ENCODE assay signal across 9 cellular contexts in genomic region chr2:174752403-174753037, GRCh38. TPM values are rescaled to one million over a fixed set of nuclear protein-coding genes. Genes with fewer than 3 reads are reported as not detected.
DNase-seq lines count a peak whose midpoint lies in the region; ATAC-seq, FAIRE-seq and TF ChIP-seq lines count a peak whose summit lies in the region.
"Had no signal": no experiment of that assay in that cellular context is flagged by ENCODE, and none has a peak within 500 bp of the region (broad histone marks: within the 10 kb centered on the region; RNA-seq: fewer than 3 reads in every experiment).

No MANE protein-coding gene starts in this region.

- no peaks in the 10 kb centered on the region for H3K36me3 ChIP-seq in small intestine (ENCODE audit: control insufficient read depth in 2 of 2, insufficient read depth in 2 of 2, low read length in 2 of 2)
- H3K36me3 ChIP-seq in body of pancreas (replicated peaks in 1 of 2; ENCODE audit: insufficient read depth in 1 of 2, low read depth in 2 of 2) = no peaks in the 10 kb centered on the region

- H3K36me3 Mint-ChIP-seq in T-helper 17 cell (ENCODE audit: low read depth) = no peaks in the 10 kb centered on the region

- H3K4me3 ChIP-seq in small intestine (ENCODE audit: low read depth in 1 of 2, low read length in 2 of 2) (no peak overlapping the region), body of pancreas (no peak overlapping the region)

- WGBS in small intestine, 3 donors = 69 to 80% (median 70%) methylated on average over 4 of the region's 4 CpGs
- 66 to 68% methylated on average over 4 of the region's 4 CpGs for WGBS in body of pancreas, 2 donors

- no peak overlapping the region for H3K27ac ChIP-seq in small intestine (ENCODE audit: low read depth in 1 of 2, low read length in 1 of 2)
- H3K27ac ChIP-seq in body of pancreas = no peak overlapping the region

- H3K4me1 ChIP-seq in small intestine (ENCODE audit: control insufficient read depth in 2 of 2, insufficient read depth in 1 of 2, low read depth in 1 of 2, low read length in 1 of 2) (no peaks in the 10 kb centered on the region), body of pancreas (no peaks in the 10 kb centered on the region)

- intact Hi-C loops in body of pancreas (cut with DNase I) = no loop called here

- peak overlapping the region; percentile 69 for H3K4me3 Mint-ChIP-seq in T-helper 17 cell

- DNase-seq in activated T-cell treated with anti-CD3 and anti-CD28 coated beads, Interleukin-2, amount 50 U/mL, for 1 hour = peak; percentile 34
- no peak for DNase-seq in activated T-cell treated with anti-CD3 and anti-CD28 coated beads for 4 hours
- DNase-seq in T-helper 17 cell = no peak
- peak; percentile 16 for DNase-seq in small intestine
- no peak for DNase-seq in ecto neural progenitor cell (ENCODE audit: low spot score)
- DNase-seq in body of pancreas = no peak
- DNase-seq in NCI-H69 (lab: John Stamatoyannopoulos, UW) = no peak

- peaks cover 27% of the 10 kb centered on the region for H3K4me1 Mint-ChIP-seq in T-helper 17 cell

- TF ChIP-seq POLR2A in body of pancreas (IDR thresholded peaks at IDR 0.05) = no peak

- H3K27me3 ChIP-seq in small intestine (ENCODE audit: control insufficient read depth in 2 of 2, insufficient read depth in 2 of 2, low read length in 2 of 2) (no peaks in the 10 kb centered on the region), body of pancreas (no peaks in the 10 kb centered on the region)

- H3K9me3 ChIP-seq in T-helper 17 cell (ENCODE audit: control insufficient read depth, low read length, poor library complexity, severe bottlenecking) (no peaks in the 10 kb centered on the region), small intestine (ENCODE audit: control insufficient read depth, low read depth) (no peaks in the 10 kb centered on the region), body of pancreas (no peaks in the 10 kb centered on the region)

- peak overlapping the region; percentile 96 for H3K27ac Mint-ChIP-seq in T-helper 17 cell

- FAIRE-seq in small intestine (lab: Jason Lieb, UNC) = no peak

- no peaks in the 10 kb centered on the region for H3K27me3 Mint-ChIP-seq in T-helper 17 cell

- no peak for TF ChIP-seq CTCF in body of pancreas (IDR thresholded peaks at IDR 0.05)

- peak; percentile 87 for ATAC-seq in HG02852 (IDR thresholded peaks at IDR 0.05; ENCODE audit: unreplicated experiment)
- peak; percentile 52 for ATAC-seq in T-helper 17 cell
- no peak for ATAC-seq in body of pancreas

RNA-seq across cellular contexts. Expression of gene CHRNA1, which starts 11.8 kb away (rescaled TPM):
- under 1 TPM; 0.63 to 0.94 TPM for total RNA-seq in T-helper 17 cell
- polyA plus RNA-seq in small intestine = under 1 TPM in 1 of 3 donors, not detected in 2; 0.27 TPM
- not detected for total RNA-seq in body of pancreas
- total RNA-seq: esophagus mucosa had no signal

Comparison
In these comparisons a context has a peak if more than half of its experiments do, and no peak if none do; other contexts are left out.
1. DNase-seq: peak in activated T-cell treated with anti-CD3 and anti-CD28 coated beads, Interleukin-2, amount 50 U/mL, for 1 hour (single experiment) and small intestine (single experiment); none in activated T-cell treated with anti-CD3 and anti-CD28 coated beads for 4 hours (single experiment), T-helper 17 cell (0 of 3), ecto neural progenitor cell (single experiment), body of pancreas (0 of 4) and NCI-H69 (single experiment).